Comparison of ENCODE assay signal across 20 cellular contexts in genomic region chr10:12013926-12014325, GRCh38.
"Had no signal": no experiment of that assay in that cellular context is flagged by ENCODE, and none has a peak within 500 bp of the region (broad histone marks: within the 10 kb centered on the region; RNA-seq: fewer than 3 reads in every experiment).

No MANE protein-coding gene starts in this region.

- H3K27me3 ChIP-seq: MG63 had no signal

- H3K4me3 ChIP-seq: MG63 had no signal

- H3K27ac ChIP-seq: HL-60, RWPE1 had no signal

- FAIRE-seq: HTR-8/SVneo, RCC 7860 had no signal

- DNase-seq: Karpas-422, KG1, MG63, NCI-H1092, NCI-H1105 treated with DMSO at 0.1 percent for 48 hours, NCI-H1417 treated with DMSO at 0.1 percent for 48 hours, NCI-H146, NCI-H1694 treated with DMSO at 0.1 percent for 48 hours, NCI-H1930, NCI-H2081, NCI-H2107, NCI-H2227 treated with DMSO at 0.1 percent for 48 hours, NCI-H524, NCI-H69, NCI-H774, SHP77 had no signal
